In the genomic region with DNA sequence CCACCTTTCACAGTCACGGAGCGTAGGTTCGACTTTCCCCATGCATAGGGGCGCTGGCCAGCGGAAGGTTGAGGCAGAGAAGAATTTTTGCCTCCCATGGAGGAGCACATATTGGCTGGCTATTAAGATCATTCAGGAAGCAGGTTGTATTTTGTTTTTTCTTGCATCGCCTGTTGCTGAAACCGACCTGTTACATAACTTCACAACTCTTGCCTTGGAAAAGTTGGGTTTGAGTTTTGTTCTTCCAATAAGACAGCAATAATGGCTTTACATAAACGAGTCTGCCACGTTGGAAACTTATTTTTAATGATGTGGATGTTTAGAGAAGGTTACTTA, we compare ENCODE assay signal across 8 cellular contexts. TPM values are rescaled to one million over a fixed set of nuclear protein-coding genes. Genes with fewer than 3 reads are reported as not detected.
A peak's percentile ranks its signal among the peaks of the same experiment; 100 is the strongest.
DNase-seq lines count a peak whose midpoint lies in the region; ATAC-seq, FAIRE-seq and TF ChIP-seq lines count a peak whose summit lies in the region.

No MANE protein-coding gene starts in this region.

- H3K79me2 ChIP-seq in K562 (ENCODE audit: control insufficient read depth, insufficient read depth, low read length): peaks cover 67% of the 10 kb centered on the region

- H2AFZ ChIP-seq in K562 (ENCODE audit: low read depth, low read length): no peak overlapping the region

- WGBS in K562 (ENCODE audit: insufficient coverage, low coverage, missing lambda C conversion rate): under 1% methylated on average over 9 of the region's 9 CpGs

- no peaks in the 10 kb centered on the region for H3K9me3 Mint-ChIP-seq in mesothelial cell of epicardium

- CTCF ChIA-PET in AG04450 (lab: Charles Lee): interaction anchor here (4.5 kb wide), 1 partner anchor 14 kb away, joined by 21 read pairs; no protein-coding TSS in a partner anchor
- CTCF ChIA-PET in K562 (lab: Yijun Ruan, JAX; ENCODE audit: low intra/inter-chr PET ratio): no interaction called here

- no peak for FAIRE-seq in K562 (lab: Jason Lieb, UNC)

- peak overlapping the region; percentile 97 for H3K27ac Mint-ChIP-seq in mesothelial cell of epicardium

- H3K36me3 ChIP-seq in K562 (ENCODE audit: control insufficient read depth, insufficient read depth, low read length): peaks cover 45% of the 10 kb centered on the region

- H3K36me3 Mint-ChIP-seq in mesothelial cell of epicardium: peaks cover 7% of the 10 kb centered on the region

- no peak overlapping the region for H3K27ac ChIP-seq in AG04450 (ENCODE audit: low read depth, low read length)
- H3K27ac ChIP-seq in K562 (ENCODE audit: extremely low read depth, low read depth, low read length): peak overlapping the region; percentile 96

- H3K4me3 ChIP-seq in AG04450 (ENCODE audit: low read depth, low read length) (peak overlapping the region; percentile 81), K562 (peak overlapping the region; percentile 90)

- H3K4me3 Mint-ChIP-seq in mesothelial cell of epicardium: peak overlapping the region; percentile 94

- H3K9ac ChIP-seq in K562 (ENCODE audit: insufficient read depth in 1 of 2, low read depth in 2 of 2, low read length in 2 of 2): peak overlapping the region; percentile 92 to 100

- POLR2A ChIA-PET in AG04450 (lab: Yijun Ruan, JAX): interaction anchor here (0.7 to 1.1 kb wide), 3 partner anchors 10 to 34 kb away, joined by 3 read pairs; no protein-coding TSS in a partner anchor
- POLR2A ChIA-PET in K562 (lab: Yijun Ruan, JAX): interaction anchor here (0.7 to 4.3 kb wide), 6 partner anchors 8 to 260 kb away, joined by 3 to 34 read pairs (median 8); no protein-coding TSS in a partner anchor

- peak; percentile 3 for ATAC-seq in HG02973 (IDR thresholded peaks at IDR 0.05; ENCODE audit: unreplicated experiment)
- ATAC-seq in K562: peak; percentile 11; the same call in 2 of the 3 replicates
- no peak for ATAC-seq in HG03097 (IDR thresholded peaks at IDR 0.05; ENCODE audit: low FRiP score, unreplicated experiment)
- no peak for ATAC-seq in GM18498 (IDR thresholded peaks at IDR 0.05; ENCODE audit: unreplicated experiment)
- ATAC-seq in GM21529 (IDR thresholded peaks at IDR 0.05; ENCODE audit: unreplicated experiment): no peak

- H3K9me1 ChIP-seq in K562 (ENCODE audit: control insufficient read depth, insufficient read depth, low read length): peaks cover 6% of the 10 kb centered on the region

- H3K4me1 Mint-ChIP-seq in mesothelial cell of epicardium: peaks cover 32% of the 10 kb centered on the region

- no peaks in the 10 kb centered on the region for H3K27me3 Mint-ChIP-seq in mesothelial cell of epicardium (ENCODE audit: low read depth)

- H3K4me1 ChIP-seq in K562 (replicated peaks in 1 of 2; ENCODE audit: control insufficient read depth in 2 of 2, insufficient read depth in 2 of 2, low read length in 2 of 2): peaks cover 16 to 22% of the 10 kb centered on the region in 2 experiments

- BruUV-seq in K562 (replicated peaks; lab: Mats Ljungman, UMichigan): no TSS peak

- peaks cover 51% of the 10 kb centered on the region for H4K20me1 ChIP-seq in K562 (replicated peaks; ENCODE audit: control insufficient read depth, insufficient read depth, low read length)

- TF ChIP-seq RAD21 in K562 (CRISPR knock-in tag; conservative IDR thresholded peaks at IDR 0.05 in 1 of 2, IDR thresholded peaks at IDR 0.05 in 1 of 2): no peak

- TF ChIP-seq CTCF in AG04450 (IDR thresholded peaks at IDR 0.05; ENCODE audit: low read depth, low read length) (no peak), K562 (IDR thresholded peaks at IDR 0.05 in 2 of 3, conservative IDR thresholded peaks at IDR 0.05 in 1 of 3; ENCODE audit: insufficient read depth in 2 of 3, low read depth in 1 of 3, low read length in 3 of 3) (no peak), mesothelial cell of epicardium (IDR thresholded peaks at IDR 0.05; ENCODE audit: unreplicated experiment) (no peak)

- TF ChIP-seq EP300 in K562 (IDR thresholded peaks at IDR 0.05; ENCODE audit: low read length): no peak

- intact Hi-C loops in K562 (cut with micrococcal nuclease): loop anchor here (5.0 kb wide), 1 partner anchor 196 kb away; the partner anchor contains the start of gene KLHL26

- H3K27me3 ChIP-seq in AG04450 (ENCODE audit: control insufficient read depth, insufficient read depth, low read length): no peaks in the 10 kb centered on the region
- H3K27me3 ChIP-seq in K562 (ENCODE audit: control insufficient read depth in 2 of 2, insufficient read depth in 2 of 2, low read length in 2 of 2): no peaks in the 10 kb centered on the region

- peak overlapping the region; percentile 100 for H3K4me2 ChIP-seq in K562 (ENCODE audit: insufficient read depth, low read length)

- no peak for TF ChIP-seq POLR2A in K562 (conservative IDR thresholded peaks at IDR 0.05)

- H3K9me3 ChIP-seq in AG04450 (ENCODE audit: control insufficient read depth, insufficient read depth, low read length) (no peaks in the 10 kb centered on the region), K562 (replicated peaks; ENCODE audit: control insufficient read depth, insufficient read depth, low read depth, low read length) (no peaks in the 10 kb centered on the region)

- in situ Hi-C loops in K562 (cut with MboI): no loop called here

- DNase-seq in AG04450 (ENCODE audit: low read depth, low spot score): no peak
- DNase-seq in K562 (ENCODE audit: extremely low read depth in 1 of 4, low spot score in 3 of 4): no peak
- DNase-seq in mesothelial cell of epicardium (ENCODE audit: low spot score in 2 of 2, unreplicated experiment in 2 of 2): no peak
- DNase-seq in dedifferentiated amniotic fluid mesenchymal stem cell (ENCODE audit: extremely low spot score): no peak

TF ChIP-seq in K562, 482 proteins besides CTCF, POLR2A, EP300 and RAD21:
- TF ChIP-seq, protein P1, sequence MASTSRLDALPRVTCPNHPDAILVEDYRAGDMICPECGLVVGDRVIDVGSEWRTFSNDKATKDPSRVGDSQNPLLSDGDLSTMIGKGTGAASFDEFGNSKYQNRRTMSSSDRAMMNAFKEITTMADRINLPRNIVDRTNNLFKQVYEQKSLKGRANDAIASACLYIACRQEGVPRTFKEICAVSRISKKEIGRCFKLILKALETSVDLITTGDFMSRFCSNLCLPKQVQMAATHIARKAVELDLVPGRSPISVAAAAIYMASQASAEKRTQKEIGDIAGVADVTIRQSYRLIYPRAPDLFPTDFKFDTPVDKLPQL (IDR thresholded peaks at IDR 0.05; ENCODE audit: extremely low read depth, insufficient read length): no peak
- TF ChIP-seq PHB (CRISPR knock-in tag; IDR thresholded peaks at IDR 0.05): no peak
- TF ChIP-seq, protein P2, sequence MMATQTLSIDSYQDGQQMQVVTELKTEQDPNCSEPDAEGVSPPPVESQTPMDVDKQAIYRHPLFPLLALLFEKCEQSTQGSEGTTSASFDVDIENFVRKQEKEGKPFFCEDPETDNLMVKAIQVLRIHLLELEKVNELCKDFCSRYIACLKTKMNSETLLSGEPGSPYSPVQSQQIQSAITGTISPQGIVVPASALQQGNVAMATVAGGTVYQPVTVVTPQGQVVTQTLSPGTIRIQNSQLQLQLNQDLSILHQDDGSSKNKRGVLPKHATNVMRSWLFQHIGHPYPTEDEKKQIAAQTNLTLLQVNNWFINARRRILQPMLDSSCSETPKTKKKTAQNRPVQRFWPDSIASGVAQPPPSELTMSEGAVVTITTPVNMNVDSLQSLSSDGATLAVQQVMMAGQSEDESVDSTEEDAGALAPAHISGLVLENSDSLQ (IDR thresholded peaks at IDR 0.05): 0 out of 2 replicates have a peak, but pooled peaks have one; percentile 4

RNA-seq across cellular contexts. Expression of gene UPF1, which starts 1.4 kb away (rescaled TPM):
- polyA plus RNA-seq in AG04450 (2011; rRNA removed) (28.2 and 33.2 TPM in 2 replicates), K562 (2011; rRNA removed) (21.5 and 44.9 TPM in 2 replicates), K562 (2014; fragmentation: Illumina TruSeq; extraction: Trizol) (47.1 and 49.1 TPM in 2 replicates), K562 (2014; fragmentation: Nextera tagmentation; extraction: Ambion mirVana) (under 1 TPM; 0.34 to 0.71 TPM), K562 (2014; rRNA removed) (36.5 and 40.7 TPM in 2 replicates)
- polyA minus RNA-seq in AG04450 (2011; rRNA and poly(A)+ RNA removed): 59.9 and 76.5 TPM in 2 replicates
- 164 and 380 TPM in 2 replicates for total RNA-seq in K562 (2011; cell fraction: chromatin; rRNA removed; ENCODE audit: low replicate concordance)
- total RNA-seq in K562 (2011; cell fraction: nucleolus; rRNA removed): 194 and 199 TPM in 2 replicates
- total RNA-seq in K562 (2011; cell fraction: nucleoplasm; rRNA removed): 117 and 137 TPM in 2 replicates
- total RNA-seq in K562 (2014; rRNA removed) (59.6 and 66.0 TPM in 2 replicates), K562 (2014; rRNA removed; fragmentation: Illumina TruSeq; extraction: Trizol) (24.6 and 27.9 TPM in 2 replicates), K562 (2015; rRNA removed; fragmentation: Illumina TruSeq; extraction: Trizol) (27.8 and 31.1 TPM in 2 replicates), K562 (2021) (98.8 and 103 TPM in 2 replicates), mesothelial cell of epicardium (72.1 to 73.3 TPM (median 73.0 TPM) in 3 replicates)
- 21.0 and 30.1 TPM in 2 replicates for polyA plus RNA-seq in K562 (2011; cell fraction: cytosol; rRNA removed)
- polyA plus RNA-seq in K562 (2011; cell fraction: nucleus; rRNA removed): 96.8 and 126 TPM in 2 replicates
- 49.2 and 51.8 TPM in 2 replicates for polyA plus RNA-seq in K562 (2012)
- polyA minus RNA-seq in K562 (2011; rRNA and poly(A)+ RNA removed): 68.3 and 101 TPM in 2 replicates
- polyA minus RNA-seq in K562 (2011; cell fraction: cytosol; rRNA and poly(A)+ RNA removed): 99.1 and 134 TPM in 2 replicates
- polyA minus RNA-seq in K562 (2011; cell fraction: nucleus; rRNA and poly(A)+ RNA removed): 61.1 and 76.9 TPM in 2 replicates

RNA-seq across cellular contexts. Expression of gene COMP, which starts 42.0 kb away (rescaled TPM):
- polyA plus RNA-seq in AG04450 (2011; rRNA removed): 0.09 TPM in 2 replicates
- polyA minus RNA-seq in AG04450 (2011; rRNA and poly(A)+ RNA removed): not detected in 2 replicates
- not detected in 2 replicates for total RNA-seq in K562 (2011; cell fraction: chromatin; rRNA removed; ENCODE audit: low replicate concordance)
- not detected in 2 replicates for total RNA-seq in K562 (2011; cell fraction: nucleolus; rRNA removed)
- not detected in 2 replicates for total RNA-seq in K562 (2011; cell fraction: nucleoplasm; rRNA removed)
- not detected in 2 replicates for total RNA-seq in K562 (2014; rRNA removed)
- not detected in 2 replicates for total RNA-seq in K562 (2014; rRNA removed; fragmentation: Illumina TruSeq; extraction: Trizol)
- not detected in 2 replicates for total RNA-seq in K562 (2015; rRNA removed; fragmentation: Illumina TruSeq; extraction: Trizol)
- 0.07 TPM in 1 of 2 replicates, not detected in the other for total RNA-seq in K562 (2021)
- polyA plus RNA-seq in K562 (2011; rRNA removed): not detected in 2 replicates
- polyA plus RNA-seq in K562 (2011; cell fraction: cytosol; rRNA removed): not detected in 2 replicates
- polyA plus RNA-seq in K562 (2011; cell fraction: nucleus; rRNA removed): not detected in 2 replicates
- not detected in 2 replicates for polyA plus RNA-seq in K562 (2012)
- not detected in 2 replicates for polyA plus RNA-seq in K562 (2014; fragmentation: Illumina TruSeq; extraction: Trizol)
- not detected for polyA plus RNA-seq in K562 (2014; fragmentation: Nextera tagmentation; extraction: Ambion mirVana)
- polyA plus RNA-seq in K562 (2014; rRNA removed): not detected in 2 replicates
- not detected in 2 replicates for polyA minus RNA-seq in K562 (2011; rRNA and poly(A)+ RNA removed)
- not detected in 2 replicates for polyA minus RNA-seq in K562 (2011; cell fraction: cytosol; rRNA and poly(A)+ RNA removed)
- polyA minus RNA-seq in K562 (2011; cell fraction: nucleus; rRNA and poly(A)+ RNA removed): not detected in 2 replicates
- total RNA-seq in mesothelial cell of epicardium: 0.16 to 0.31 TPM (median 0.18 TPM) in 3 replicates

Comparison
In these comparisons a context has a peak if more than half of its experiments do, and no peak if none do; other contexts are left out.
1. ATAC-seq: peak in HG02973 (single experiment) and K562 (single experiment); none in HG03097 (single experiment), GM18498 (single experiment) and GM21529 (single experiment).